ENCODE assay signal across 28 cellular contexts in genomic region chr3:169496402-169496801, GRCh38.
A peak's percentile ranks its signal among the peaks of the same experiment; 100 is the strongest.
DNase-seq lines count a peak whose midpoint lies in the region; FAIRE-seq and TF ChIP-seq lines count a peak whose summit lies in the region.
"Had no signal": no experiment of that assay in that cellular context is flagged by ENCODE, and none has a peak within 500 bp of the region (broad histone marks: within the 10 kb centered on the region; RNA-seq: fewer than 3 reads in every experiment).

No MANE protein-coding gene starts in this region.

- H3K4me1 Mint-ChIP-seq in activated naive CD4-positive, alpha-beta T cell treated with anti-CD3 and anti-CD28 coated beads, Interleukin-2, amount 10 ng/mL, durations not matched to agents 7 days and 5 days: no peaks in the 10 kb centered on the region
- H3K4me1 Mint-ChIP-seq: CD14-positive monocyte; CD4-positive, alpha-beta memory T cell; CD4-positive, CD25-positive, alpha-beta regulatory T cell; CD8-positive, alpha-beta memory T cell had no signal

- dilution Hi-C loops in keratinocyte (cut with MboI; ENCODE audit: extremely low pct_ligation_motif_present, low sequenced_read_pairs): no loop called here

- no peaks in the 10 kb centered on the region for H3K36me3 Mint-ChIP-seq in activated naive CD4-positive, alpha-beta T cell treated with anti-CD3 and anti-CD28 coated beads, Interleukin-2, amount 10 ng/mL, durations not matched to agents 7 days and 5 days
- H3K36me3 Mint-ChIP-seq: CD14-positive monocyte; CD4-positive, alpha-beta memory T cell; CD4-positive, CD25-positive, alpha-beta regulatory T cell; CD8-positive, alpha-beta memory T cell had no signal

- FAIRE-seq in H54 (lab: Jason Lieb, UNC) (peak; percentile 15), keratinocyte (lab: Jason Lieb, UNC) (peak; percentile 36)
- FAIRE-seq: A204.1, GM12878, GM12892, GM18507 had no signal

- H3K27ac ChIP-seq in HEK293 (ENCODE audit: extremely low read depth, low read depth, low read length) (no peak overlapping the region), keratinocyte (ENCODE audit: control insufficient read depth, insufficient read depth, low read length) (no peak overlapping the region), OCI-LY7 (ENCODE audit: low read depth, low read length, poor library complexity, severe bottlenecking) (no peak overlapping the region)
- H3K27ac ChIP-seq: BLaER1 had no signal

- H3K27ac Mint-ChIP-seq in activated naive CD4-positive, alpha-beta T cell treated with anti-CD3 and anti-CD28 coated beads, Interleukin-2, amount 10 ng/mL, durations not matched to agents 7 days and 5 days: no peak overlapping the region
- H3K27ac Mint-ChIP-seq: CD14-positive monocyte; CD4-positive, alpha-beta memory T cell; CD4-positive, CD25-positive, alpha-beta regulatory T cell; CD8-positive, alpha-beta memory T cell had no signal

- no peaks in the 10 kb centered on the region for H3K27me3 Mint-ChIP-seq in activated naive CD4-positive, alpha-beta T cell treated with anti-CD3 and anti-CD28 coated beads, Interleukin-2, amount 10 ng/mL, durations not matched to agents 7 days and 5 days
- H3K27me3 Mint-ChIP-seq: CD4-positive, alpha-beta memory T cell had no signal

- no peak for TF ChIP-seq POLR2A in H54 (IDR thresholded peaks at IDR 0.05; ENCODE audit: low read depth, low read length)

- H3K4me2 ChIP-seq in keratinocyte (ENCODE audit: control insufficient read depth, extremely low read depth, insufficient read depth, low read depth, low read length) (no peak overlapping the region), OCI-LY7 (ENCODE audit: low read length) (no peak overlapping the region)
- H3K4me2 ChIP-seq: BLaER1 had no signal

- H3K4me1 ChIP-seq in HEK293 (ENCODE audit: control insufficient read depth, insufficient read depth, low read length) (peaks cover 22% of the 10 kb centered on the region), keratinocyte (ENCODE audit: control insufficient read depth, extremely low read depth, insufficient read depth, low read length) (no peaks in the 10 kb centered on the region), OCI-LY7 (ENCODE audit: insufficient read depth, low read length, poor library complexity, severe bottlenecking) (no peaks in the 10 kb centered on the region)
- H3K4me1 ChIP-seq: BLaER1 had no signal

- CTCF ChIA-PET in HEK293 (lab: Yijun Ruan, JAX) (interaction anchor here (0.6 kb wide), 1 partner anchor 461 kb away, joined by 4 read pairs; no protein-coding TSS in a partner anchor), OCI-LY7 (lab: Charles Lee; ENCODE audit: unreplicated experiment) (no interaction called here)
- CTCF ChIA-PET in activated naive CD4-positive, alpha-beta T cell treated with anti-CD3 and anti-CD28 coated beads, Interleukin-2, amount 10 ng/mL, durations not matched to agents 7 days and 5 days (lab: Charles Lee): no interaction called here

- no peaks in the 10 kb centered on the region for H3K27me3 ChIP-seq in keratinocyte (ENCODE audit: control insufficient read depth, extremely low read depth, insufficient read depth, low read length)
- H3K27me3 ChIP-seq: BE2C, BLaER1 had no signal

- DNase-seq in H54 (ENCODE audit: insufficient read length, low spot score): no peak
- DNase-seq in dermis blood vessel endothelial cell: peak; percentile 56
- DNase-seq in keratinocyte (ENCODE audit: low read depth, low spot score): no peak
- DNase-seq in GM20000 (ENCODE audit: low spot score): no peak
- DNase-seq in OCI-LY7 (ENCODE audit: low spot score): no peak
- DNase-seq in activated naive CD4-positive, alpha-beta T cell treated with anti-CD3 and anti-CD28 coated beads, Interleukin-2, amount 10 ng/mL, durations not matched to agents 7 days and 5 days: no peak
- DNase-seq: 8988T; ACHN; BE2C; C1 segment of cervical spinal cord; CD4-positive, alpha-beta memory T cell; CD4-positive, CD25-positive, alpha-beta regulatory T cell; CD8-positive, alpha-beta memory T cell; COR-L47; DMS 273 treated with DMSO at 0.1 percent for 48 hours; DMS153; DMS53; DMS79; DND-41; EL; GDM1 had no signal

- POLR2A ChIA-PET in HEK293 (lab: Yijun Ruan, JAX) (no interaction called here), OCI-LY7 (lab: Charles Lee) (interaction anchor here (1.3 to 1.7 kb wide), 4 partner anchors 12 to 70 kb away, joined by 3 to 5 read pairs (median 4); no protein-coding TSS in a partner anchor)

- H4K20me1 ChIP-seq in keratinocyte (ENCODE audit: control insufficient read depth, extremely low read depth, insufficient read depth, low read length) (no peaks in the 10 kb centered on the region), OCI-LY7 (ENCODE audit: insufficient read depth, low read length) (no peaks in the 10 kb centered on the region)
- H4K20me1 ChIP-seq: BLaER1 had no signal

- H3K36me3 ChIP-seq in HEK293 (ENCODE audit: control insufficient read depth in 2 of 2, insufficient read depth in 1 of 2, low read length in 2 of 2) (no peaks in the 10 kb centered on the region), keratinocyte (ENCODE audit: control insufficient read depth in 2 of 2, extremely low read depth in 1 of 2, insufficient read depth in 2 of 2, low read length in 2 of 2) (no peaks in the 10 kb centered on the region), OCI-LY7 (ENCODE audit: insufficient read depth, low read length) (no peaks in the 10 kb centered on the region)
- H3K36me3 ChIP-seq: BE2C, BLaER1 had no signal

- no peaks in the 10 kb centered on the region for H3K9me2 ChIP-seq in OCI-LY7 (ENCODE audit: insufficient read depth, low read length)

- H3K9ac ChIP-seq in keratinocyte (ENCODE audit: control insufficient read depth, extremely low read depth, insufficient read depth, low read length): no peak overlapping the region
- H3K9ac ChIP-seq: BLaER1 had no signal

- H3K9me3 ChIP-seq in HEK293 (ENCODE audit: control insufficient read depth, insufficient read depth, low read depth, low read length) (no peaks in the 10 kb centered on the region), keratinocyte (ENCODE audit: control insufficient read depth, low read depth, low read length) (no peaks in the 10 kb centered on the region), OCI-LY7 (ENCODE audit: low read length) (no peaks in the 10 kb centered on the region)
- H3K9me3 ChIP-seq: BE2C, BLaER1 had no signal

- no peak overlapping the region for H3K4me3 Mint-ChIP-seq in activated naive CD4-positive, alpha-beta T cell treated with anti-CD3 and anti-CD28 coated beads, Interleukin-2, amount 10 ng/mL, durations not matched to agents 7 days and 5 days
- H3K4me3 Mint-ChIP-seq: CD14-positive monocyte; CD4-positive, alpha-beta memory T cell; CD4-positive, CD25-positive, alpha-beta regulatory T cell; CD8-positive, alpha-beta memory T cell had no signal

- no peak overlapping the region for H2AFZ ChIP-seq in keratinocyte (ENCODE audit: control insufficient read depth, low read length)
- H2AFZ ChIP-seq in OCI-LY7 (ENCODE audit: low read length): no peak overlapping the region

- no TSS peak for BruUV-seq in OCI-LY7 (replicated peaks; lab: Mats Ljungman, UMichigan)

- TF ChIP-seq CTCF in HEK293 (tag by site-specific recombination; IDR thresholded peaks at IDR 0.05) (no peak), keratinocyte (optimal IDR thresholded peaks at IDR 0.05 in 1 of 3, IDR thresholded peaks at IDR 0.05 in 1 of 3, conservative IDR thresholded peaks at IDR 0.05 in 1 of 3; ENCODE audit: extremely low read depth in 1 of 3, insufficient read depth in 2 of 3, low read length in 3 of 3) (no peak), GM20000 (IDR thresholded peaks at IDR 0.05; ENCODE audit: extremely low read depth, missing control alignments) (no peak), OCI-LY7 (conservative IDR thresholded peaks at IDR 0.05; ENCODE audit: low read length) (no peak)

- no peaks in the 10 kb centered on the region for H3K9me3 Mint-ChIP-seq in activated naive CD4-positive, alpha-beta T cell treated with anti-CD3 and anti-CD28 coated beads, Interleukin-2, amount 10 ng/mL, durations not matched to agents 7 days and 5 days
- H3K9me3 Mint-ChIP-seq: CD4-positive, alpha-beta memory T cell; CD8-positive, alpha-beta memory T cell had no signal

- H3K4me3 ChIP-seq in HEK293 (ENCODE audit: low read depth, low read length) (no peak overlapping the region), keratinocyte (ENCODE audit: control insufficient read depth in 2 of 3, extremely low read depth in 1 of 3, insufficient read depth in 2 of 3, low read depth in 1 of 3, low read length in 3 of 3) (no peak overlapping the region), OCI-LY7 (ENCODE audit: low read depth, low read length, poor library complexity, severe bottlenecking) (no peak overlapping the region)
- H3K4me3 ChIP-seq: BLaER1, GM12878 had no signal

- no peaks in the 10 kb centered on the region for H3K79me2 ChIP-seq in keratinocyte (ENCODE audit: control insufficient read depth, insufficient read depth, low read length)
- H3K79me2 ChIP-seq in OCI-LY7 (ENCODE audit: insufficient read depth, low read depth, low read length): no peaks in the 10 kb centered on the region

- intact Hi-C loops in OCI-LY7 (cut with micrococcal nuclease; ENCODE audit: unreplicated experiment): no loop called here

- H3K9me1 ChIP-seq in keratinocyte (ENCODE audit: control insufficient read depth, extremely low read depth, insufficient read depth, low read length): no peaks in the 10 kb centered on the region

TF ChIP-seq in HEK293, 187 proteins besides CTCF, POLR2A, EP300 and RAD21:
- TF ChIP-seq IKZF3 (tag by site-specific recombination; IDR thresholded peaks at IDR 0.05) (0 out of 2 replicates have a peak, but pooled peaks have one; percentile 7), ZNF558 (tag by site-specific recombination; IDR thresholded peaks at IDR 0.05) (no peak), ZBTB48 (tag by site-specific recombination; IDR thresholded peaks at IDR 0.05) (no peak), MZF1 (tag by site-specific recombination; IDR thresholded peaks at IDR 0.05; ENCODE audit: borderline replicate concordance) (no peak)
TF ChIP-seq in HEK293: peak in this region for 1.
